In genomic region chr19:6743714-6744380, GRCh38 we compare ENCODE assay signal across 12 cellular contexts. TPM values are rescaled to one million over a fixed set of nuclear protein-coding genes. Genes with fewer than 3 reads are reported as not detected.
DNase-seq lines count a peak whose midpoint lies in the region; ATAC-seq and TF ChIP-seq lines count a peak whose summit lies in the region.
"Had no signal": no experiment of that assay in that cellular context is flagged by ENCODE, and none has a peak within 500 bp of the region (broad histone marks: within the 10 kb centered on the region; RNA-seq: fewer than 3 reads in every experiment).

No MANE protein-coding gene starts in this region.

- no peak overlapping the region for H3K4ac ChIP-seq in mesenchymal stem cell (ENCODE audit: low read depth in 1 of 2, low read length in 2 of 2)

- H3K9me3 ChIP-seq in ascending aorta: no peaks in the 10 kb centered on the region
- no peaks in the 10 kb centered on the region for H3K9me3 ChIP-seq in mesenchymal stem cell (ENCODE audit: control insufficient read depth, low read length)
- no peaks in the 10 kb centered on the region for H3K9me3 ChIP-seq in tibial artery
- no peaks in the 10 kb centered on the region for H3K9me3 ChIP-seq in MG63

- H3K27ac ChIP-seq in ascending aorta (peak overlapping the region; percentile 84 to 86), mesenchymal stem cell (ENCODE audit: low read length, poor library complexity, severe bottlenecking) (peak overlapping the region; percentile 92), tibial artery (peak overlapping the region; percentile 67 to 97)

- peaks cover 31 to 46% of the 10 kb centered on the region in 2 donors for H3K36me3 ChIP-seq in ascending aorta
- H3K36me3 ChIP-seq in mesenchymal stem cell (ENCODE audit: control insufficient read depth in 1 of 2, insufficient read depth in 2 of 2, low read depth in 1 of 2, low read length in 2 of 2): peaks cover 40 to 51% of the 10 kb centered on the region in 2 experiments
- H3K36me3 ChIP-seq in tibial artery: peaks cover 39 to 63% (median 49%) of the 10 kb centered on the region in 3 donors
- H3K36me3 ChIP-seq in MG63: peaks cover 17% of the 10 kb centered on the region

- peaks cover 5 to 36% of the 10 kb centered on the region in 2 donors for H3K4me1 ChIP-seq in ascending aorta
- peaks cover 28% of the 10 kb centered on the region for H3K4me1 ChIP-seq in mesenchymal stem cell (ENCODE audit: control insufficient read depth, insufficient read depth, low read depth, low read length)
- H3K4me1 ChIP-seq in tibial artery: peaks cover 0 to 58% (median 51%) of the 10 kb centered on the region in 4 donors

- H4K8ac ChIP-seq in mesenchymal stem cell (ENCODE audit: low read length): no peak overlapping the region

- TF ChIP-seq CTCF in ascending aorta (IDR thresholded peaks at IDR 0.05) (no peak), tibial artery (IDR thresholded peaks at IDR 0.05) (no peak)

- peaks cover 31% of the 10 kb centered on the region for H3K36me3 Mint-ChIP-seq in activated T-cell treated with anti-CD3 and anti-CD28 coated beads, Interleukin-2, amount 50 U/mL, for 4 hours (ENCODE audit: insufficient read depth)

- peak overlapping the region; percentile 88 for H2BK15ac ChIP-seq in mesenchymal stem cell (ENCODE audit: low read depth, poor library complexity, severe bottlenecking)

- H3K23ac ChIP-seq in mesenchymal stem cell (ENCODE audit: low read length in 2 of 2): no peak overlapping the region

- H3K9me3 Mint-ChIP-seq in activated T-cell treated with anti-CD3 and anti-CD28 coated beads, Interleukin-2, amount 50 U/mL, for 4 hours: no peaks in the 10 kb centered on the region
- H3K9me3 Mint-ChIP-seq: naive B cell had no signal

- intact Hi-C loops in ascending aorta (cut with DNase I): loop anchor here (5.0 to 10.0 kb wide), 3 partner anchors 453 to 1081 kb away; partner anchors contain the start of genes NDUFA11 and VMAC
- intact Hi-C loops in tibial artery (cut with DNase I; ENCODE audit: low total_unique reads): no loop called here

- 86% methylated on average over 15 of the region's 15 CpGs for WGBS in mesenchymal stem cell

- no peak overlapping the region for H3K14ac ChIP-seq in mesenchymal stem cell (ENCODE audit: low read length in 2 of 2)

- H3K4me3 ChIP-seq in ascending aorta: peak overlapping the region in 1 of 2 donors; percentile 31
- peak overlapping the region in 1 of 2 experiments; percentile 53 for H3K4me3 ChIP-seq in mesenchymal stem cell (ENCODE audit: insufficient read depth in 1 of 2, low read depth in 1 of 2, low read length in 2 of 2)
- H3K4me3 ChIP-seq in tibial artery: peak overlapping the region; percentile 18 to 31
- H3K4me3 ChIP-seq in MG63: no peak overlapping the region
- H3K4me3 ChIP-seq: GM12878 had no signal

- no peak for ATAC-seq in activated T-cell treated with anti-CD3 and anti-CD28 coated beads, Interleukin-2, amount 50 U/mL, for 4 hours
- no peak for ATAC-seq in GM18502 (IDR thresholded peaks at IDR 0.05; ENCODE audit: poor library complexity, unreplicated experiment)
- ATAC-seq: activated CD8-positive, alpha-beta memory T cell treated with anti-CD3 and anti-CD28 coated beads, Interleukin-2, amount 10 ng/mL, durations not matched to agents 7 days and 5 days; GM12878 had no signal

- H2AK5ac ChIP-seq in mesenchymal stem cell (ENCODE audit: low read length, severe bottlenecking): peak overlapping the region; percentile 92

- no peak overlapping the region for H2BK12ac ChIP-seq in mesenchymal stem cell (ENCODE audit: low read length in 2 of 2)

- H3K18ac ChIP-seq in mesenchymal stem cell (ENCODE audit: low read depth in 1 of 2, low read length in 2 of 2): no peak overlapping the region

- no peak overlapping the region for H2BK120ac ChIP-seq in mesenchymal stem cell (ENCODE audit: low read depth, low read length)

- H3K27me3 ChIP-seq in ascending aorta (no peaks in the 10 kb centered on the region), mesenchymal stem cell (ENCODE audit: control insufficient read depth in 1 of 2, insufficient read depth in 1 of 2, low read length in 2 of 2) (no peaks in the 10 kb centered on the region), tibial artery (no peaks in the 10 kb centered on the region), MG63 (no peaks in the 10 kb centered on the region)

- H3K4me1 Mint-ChIP-seq in activated T-cell treated with anti-CD3 and anti-CD28 coated beads, Interleukin-2, amount 50 U/mL, for 4 hours (ENCODE audit: low read depth): peaks cover 13% of the 10 kb centered on the region

- peak overlapping the region; percentile 13 for H3K4me2 ChIP-seq in mesenchymal stem cell (ENCODE audit: low read length, poor library complexity, severe bottlenecking)

- H3K4me3 Mint-ChIP-seq in activated T-cell treated with anti-CD3 and anti-CD28 coated beads, Interleukin-2, amount 50 U/mL, for 4 hours: peak overlapping the region; percentile 24
- H3K4me3 Mint-ChIP-seq: activated CD8-positive, alpha-beta memory T cell treated with anti-CD3 and anti-CD28 coated beads, Interleukin-2, amount 10 ng/mL, durations not matched to agents 7 days and 5 days had no signal

- H2BK5ac ChIP-seq in mesenchymal stem cell (ENCODE audit: low read depth, low read length, poor library complexity, severe bottlenecking): no peak overlapping the region

- no peak overlapping the region for H2AFZ ChIP-seq in mesenchymal stem cell (ENCODE audit: low read depth, low read length)

- no peak for DNase-seq in activated T-cell treated with anti-CD3 and anti-CD28 coated beads, Interleukin-2, amount 50 U/mL, for 4 hours
- no peak for DNase-seq in activated T-cell treated with anti-CD3 and anti-CD28 coated beads for 4 hours
- DNase-seq in ascending aorta (ENCODE audit: low spot score in 2 of 2): no peak
- peak; percentile 35 for DNase-seq in mesenchymal stem cell
- DNase-seq in tibial artery: no peak
- DNase-seq in pons (ENCODE audit: low spot score): no peak
- DNase-seq in MG63: no peak
- DNase-seq: activated CD8-positive, alpha-beta memory T cell treated with anti-CD3 and anti-CD28 coated beads, Interleukin-2, amount 10 ng/mL, durations not matched to agents 7 days and 5 days; GOT3; naive B cell had no signal

- H3K27me3 Mint-ChIP-seq in activated T-cell treated with anti-CD3 and anti-CD28 coated beads, Interleukin-2, amount 50 U/mL, for 4 hours (ENCODE audit: low read depth): no peaks in the 10 kb centered on the region
- H3K27me3 Mint-ChIP-seq: activated CD8-positive, alpha-beta memory T cell treated with anti-CD3 and anti-CD28 coated beads, Interleukin-2, amount 10 ng/mL, durations not matched to agents 7 days and 5 days; naive B cell had no signal

- peak overlapping the region; percentile 57 for H3K9ac ChIP-seq in mesenchymal stem cell (ENCODE audit: low read length)

- no peak overlapping the region for H4K91ac ChIP-seq in mesenchymal stem cell (ENCODE audit: low read length)

- H3K79me1 ChIP-seq in mesenchymal stem cell (replicated peaks; ENCODE audit: low read length, poor library complexity, severe bottlenecking): peaks cover 18% of the 10 kb centered on the region

RNA-seq across cellular contexts. Expression of gene TRIP10, which starts 4.4 kb away (rescaled TPM):
- total RNA-seq in activated T-cell treated with anti-CD3 and anti-CD28 coated beads, Interleukin-2, amount 50 U/mL, for 4 hours: 10 to 100 TPM; 31.8 to 40.2 (median 37.4) TPM
- total RNA-seq in ascending aorta: 109 TPM
- 53.2 TPM for polyA plus RNA-seq in mesenchymal stem cell (2013, experiment 1 of 2)
- polyA plus RNA-seq in mesenchymal stem cell (2013, experiment 2 of 2): 50.7 TPM
- total RNA-seq in MG63 (2014; rRNA removed; shearing (Covaris generic); ENCODE audit: low replicate concordance): 37.2 and 58.3 TPM in 2 replicates

RNA-seq across cellular contexts. Expression of gene GPR108, which starts 6.5 kb away (rescaled TPM):
- 10 to 100 TPM; 60.4 to 86.3 (median 78.6) TPM for total RNA-seq in activated T-cell treated with anti-CD3 and anti-CD28 coated beads, Interleukin-2, amount 50 U/mL, for 4 hours
- total RNA-seq in ascending aorta: 57.6 TPM
- 63.6 TPM for polyA plus RNA-seq in mesenchymal stem cell (2013, experiment 1 of 2)
- polyA plus RNA-seq in mesenchymal stem cell (2013, experiment 2 of 2): 61.8 TPM
- total RNA-seq in MG63 (2014; rRNA removed; shearing (Covaris generic); ENCODE audit: low replicate concordance): 39.4 and 78.1 TPM in 2 replicates

RNA-seq across cellular contexts. Expression of gene SH2D3A, which starts 23.4 kb away (rescaled TPM):
- 10 to 100 TPM; 24.6 to 27.8 (median 27.4) TPM for total RNA-seq in activated T-cell treated with anti-CD3 and anti-CD28 coated beads, Interleukin-2, amount 50 U/mL, for 4 hours
- not detected for total RNA-seq in ascending aorta
- not detected for polyA plus RNA-seq in mesenchymal stem cell (2013, experiment 1 of 2)
- polyA plus RNA-seq in mesenchymal stem cell (2013, experiment 2 of 2): 0.07 TPM
- not detected in 2 replicates for total RNA-seq in MG63 (2014; rRNA removed; shearing (Covaris generic); ENCODE audit: low replicate concordance)

RNA-seq across cellular contexts. Expression of gene C3, which starts 23.4 kb away (rescaled TPM):
- total RNA-seq in activated T-cell treated with anti-CD3 and anti-CD28 coated beads, Interleukin-2, amount 50 U/mL, for 4 hours: 1 to 10 TPM; 6.5 to 7.4 (median 6.7) TPM
- 2,421 TPM for total RNA-seq in ascending aorta
- 2.3 TPM for polyA plus RNA-seq in mesenchymal stem cell (2013, experiment 1 of 2)
- polyA plus RNA-seq in mesenchymal stem cell (2013, experiment 2 of 2): 2.7 TPM
- total RNA-seq in MG63 (2014; rRNA removed; shearing (Covaris generic); ENCODE audit: low replicate concordance): 2.2 and 7.5 TPM in 2 replicates

RNA-seq across cellular contexts. Expression of gene VAV1, which starts 28.7 kb away (rescaled TPM):
- 10 to 100 TPM; 65.7 to 75.6 (median 70.7) TPM for total RNA-seq in activated T-cell treated with anti-CD3 and anti-CD28 coated beads, Interleukin-2, amount 50 U/mL, for 4 hours
- 4.4 TPM for total RNA-seq in ascending aorta
- not detected for polyA plus RNA-seq in mesenchymal stem cell (2013, experiment 1 of 2)
- not detected for polyA plus RNA-seq in mesenchymal stem cell (2013, experiment 2 of 2)
- total RNA-seq in MG63 (2014; rRNA removed; shearing (Covaris generic); ENCODE audit: low replicate concordance): 0.63 TPM in 1 of 2 replicates, not detected in the other

Comparison
In these comparisons a context has a peak if more than half of its experiments do, and no peak if none do; other contexts are left out.
1. RNA of gene SH2D3A, which starts 23.4 kb away (total RNA-seq): 24.6 to 27.8 TPM in activated T-cell treated with anti-CD3 and anti-CD28 coated beads, Interleukin-2, amount 50 U/mL, for 4 hours; not detected in ascending aorta (single experiment) and not detected in MG63; every median in the first group is over 10 times any median in the second.
2. Peak in every context shown above with its lines, with median percentiles within 50 percentile points of each other: H3K27ac ChIP-seq.